In the genomic region with DNA sequence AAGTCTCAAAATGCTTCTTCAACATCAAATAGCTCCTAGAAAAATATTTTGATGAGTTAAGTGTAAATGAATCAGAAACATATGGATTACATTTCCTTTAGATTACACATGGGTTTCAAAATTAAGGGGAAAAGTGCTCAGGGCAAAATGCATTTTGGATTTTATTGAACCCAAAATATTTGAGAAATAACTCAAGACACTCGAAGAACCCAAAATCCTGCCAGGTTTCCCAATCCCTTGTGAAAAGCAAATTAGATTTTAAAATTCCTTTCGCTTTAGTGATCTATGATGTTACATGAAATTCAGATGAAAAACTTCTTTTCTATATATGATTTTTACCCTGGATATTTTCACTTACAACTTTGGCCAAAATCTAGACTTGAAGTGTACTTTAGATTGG, we compare ENCODE assay signal across 21 cellular contexts.
DNase-seq lines count a peak whose midpoint lies in the region; ATAC-seq and TF ChIP-seq lines count a peak whose summit lies in the region.
"Had no signal": no experiment of that assay in that cellular context is flagged by ENCODE, and none has a peak within 500 bp of the region (broad histone marks: within the 10 kb centered on the region; RNA-seq: fewer than 3 reads in every experiment).

No MANE protein-coding gene starts in this region.

- no peaks in the 10 kb centered on the region for H3K23me2 ChIP-seq in H9 (ENCODE audit: insufficient read length, low read depth, low read length, poor library complexity, severe bottlenecking)

- H4K8ac ChIP-seq in H9 (replicated peaks; ENCODE audit: insufficient read length, low read depth, low read length): no peak overlapping the region

- no peaks in the 10 kb centered on the region for H3K4me1 ChIP-seq in DND-41 (ENCODE audit: insufficient read depth, low read length)
- no peaks in the 10 kb centered on the region for H3K4me1 ChIP-seq in H9 (ENCODE audit: insufficient read depth, low read length)
- H3K4me1 ChIP-seq: A549, BE2C had no signal

- CTCF ChIA-PET in activated CD4-positive, alpha-beta T cell treated with anti-CD3 and anti-CD28 coated beads, Interleukin-2, amount 10 ng/mL, durations not matched to agents 7 days and 5 days (lab: Charles Lee): no interaction called here

- no peak overlapping the region for H3T11ph ChIP-seq in H9 (ENCODE audit: low read length)

- no peak overlapping the region for H4K91ac ChIP-seq in H9 (ENCODE audit: insufficient read length, low read depth, low read length)

- no peak overlapping the region for H4K5ac ChIP-seq in H9 (ENCODE audit: insufficient read length, low read depth, low read length)

- H3K4ac ChIP-seq in H9 (ENCODE audit: low read depth, low read length): no peak overlapping the region

- H3K4me2 ChIP-seq in DND-41 (ENCODE audit: insufficient read depth, low read length) (no peak overlapping the region), H9 (ENCODE audit: insufficient read depth, insufficient read length, low read length) (no peak overlapping the region)
- H3K4me2 ChIP-seq: A549, GM23338 had no signal

- H3K56ac ChIP-seq in H9 (ENCODE audit: insufficient read length, low read depth, low read length): no peak overlapping the region

- H3K23ac ChIP-seq in H9 (ENCODE audit: insufficient read length, low read depth, low read length): no peak overlapping the region

- 0 out of 7 replicates have a peak, but pooled peaks cover 0 to 2% (median 0%) of the 10 kb centered on the region in 3 experiments for H3K36me3 Mint-ChIP-seq in H9 (ENCODE audit: insufficient read depth in 1 of 3, low read depth in 3 of 3)
- H3K36me3 Mint-ChIP-seq in activated CD4-positive, alpha-beta T cell treated with anti-CD3 and anti-CD28 coated beads, Interleukin-2, amount 10 ng/mL, durations not matched to agents 7 days and 5 days (ENCODE audit: low read depth): no peaks in the 10 kb centered on the region
- H3K36me3 Mint-ChIP-seq: IgD-negative memory B cell had no signal

- H3K14ac ChIP-seq in H9 (ENCODE audit: insufficient read depth, low read length): no peak overlapping the region

- H3K4me3 Mint-ChIP-seq in H9: no peak overlapping the region
- no peak overlapping the region for H3K4me3 Mint-ChIP-seq in activated CD4-positive, alpha-beta T cell treated with anti-CD3 and anti-CD28 coated beads, Interleukin-2, amount 10 ng/mL, durations not matched to agents 7 days and 5 days
- H3K4me3 Mint-ChIP-seq: CD4-positive, alpha-beta T cell; GM23338; HFFc6; IgD-negative memory B cell had no signal

- H3K9ac ChIP-seq in DND-41 (ENCODE audit: low read depth, low read length): no peak overlapping the region
- no peak overlapping the region for H3K9ac ChIP-seq in H9 (ENCODE audit: extremely low read depth, insufficient read length, low read length)

- no peak for ATAC-seq in DND-41 (ENCODE audit: insufficient read depth, low read depth)
- ATAC-seq: A549, GM23338, HCT116, HepG2 had no signal

- no peaks in the 10 kb centered on the region for H3K79me1 ChIP-seq in H9 (ENCODE audit: insufficient read depth, low read depth, low read length, poor library complexity, severe bottlenecking)

- no peak overlapping the region for H3K4me3 ChIP-seq in AG09309 (ENCODE audit: control insufficient read depth, low read depth, low read length)
- H3K4me3 ChIP-seq in DND-41 (ENCODE audit: low read depth in 1 of 2, low read length in 2 of 2): no peak overlapping the region
- H3K4me3 ChIP-seq: A549, GM23338 had no signal

- peaks cover 3% of the 10 kb centered on the region for H3K27me3 Mint-ChIP-seq in H9 (ENCODE audit: low read depth)
- no peaks in the 10 kb centered on the region for H3K27me3 Mint-ChIP-seq in activated CD4-positive, alpha-beta T cell treated with anti-CD3 and anti-CD28 coated beads, Interleukin-2, amount 10 ng/mL, durations not matched to agents 7 days and 5 days
- H3K27me3 Mint-ChIP-seq: CD4-positive, alpha-beta T cell; IgD-negative memory B cell had no signal

- no peak overlapping the region for H2BK20ac ChIP-seq in H9 (ENCODE audit: low read depth, low read length, poor library complexity, severe bottlenecking)

- no peaks in the 10 kb centered on the region for H3K27me3 ChIP-seq in DND-41 (ENCODE audit: insufficient read depth, low read length, poor library complexity)
- no peaks in the 10 kb centered on the region for H3K27me3 ChIP-seq in H9 (ENCODE audit: insufficient read depth, low read length)
- H3K27me3 ChIP-seq: BE2C had no signal

- POLR2A ChIA-PET in activated CD4-positive, alpha-beta T cell treated with anti-CD3 and anti-CD28 coated beads, Interleukin-2, amount 10 ng/mL, durations not matched to agents 7 days and 5 days (lab: Charles Lee): no interaction called here

- no CpG with 5 or more reads among the region's 2 CpGs for WGBS in H9 (ENCODE audit: extremely low coverage, insufficient read length, low lambda C conversion rate)

- H2BK5ac ChIP-seq in H9 (ENCODE audit: insufficient read length, low read length): no peak overlapping the region

- H2BK15ac ChIP-seq in H9 (ENCODE audit: low read depth, low read length): no peak overlapping the region

- no peak overlapping the region for H2AK5ac ChIP-seq in H9 (ENCODE audit: insufficient read length, low read length)

- H3K79me2 ChIP-seq in DND-41 (ENCODE audit: insufficient read depth, low read length) (no peaks in the 10 kb centered on the region), H9 (ENCODE audit: insufficient read depth, low read length) (no peaks in the 10 kb centered on the region)

- H2BK12ac ChIP-seq in H9 (ENCODE audit: insufficient read length, low read depth, low read length): no peak overlapping the region

- H4K20me1 ChIP-seq in DND-41 (ENCODE audit: insufficient read depth, low read length) (no peaks in the 10 kb centered on the region), H9 (ENCODE audit: control insufficient read depth, insufficient read depth, insufficient read length) (no peaks in the 10 kb centered on the region)

- DNase-seq in AG09309 (ENCODE audit: low read depth) (peak; percentile 23), DND-41 (no peak), HS-5 (ENCODE audit: low read depth) (peak; percentile 34), fibroblast of peridontal ligament (ENCODE audit: extremely low read depth) (peak; percentile 85), NCI-H1417 treated with DMSO at 0.1 percent for 48 hours (lab: John Stamatoyannopoulos, UW) (no peak), H9 (no peak), NCI-H446 treated with DMSO at 0.1 percent for 48 hours (lab: John Stamatoyannopoulos, UW) (no peak)
- no peak for DNase-seq in activated CD4-positive, alpha-beta T cell treated with anti-CD3 and anti-CD28 coated beads, Interleukin-2, amount 10 ng/mL, durations not matched to agents 7 days and 5 days
- DNase-seq: BE2C; CD4-positive, alpha-beta T cell; DMS153; DMS79; HFFc6; KBM-7 had no signal

- no peaks in the 10 kb centered on the region for H3K36me3 ChIP-seq in DND-41 (ENCODE audit: insufficient read depth, low read length)
- H3K36me3 ChIP-seq: BE2C had no signal

- H3K18ac ChIP-seq in H9 (ENCODE audit: insufficient read length, low read depth, low read length): no peak overlapping the region

- H3K9me3 ChIP-seq in DND-41 (ENCODE audit: insufficient read depth, low read length, severe bottlenecking): no peaks in the 10 kb centered on the region
- no peaks in the 10 kb centered on the region for H3K9me3 ChIP-seq in H9 (ENCODE audit: control insufficient read depth, low read depth, low read length)
- H3K9me3 ChIP-seq: BE2C had no signal

- 0 out of 2 replicates have a peak overlapping the region, but pooled peaks have one; percentile 31 for H2AFZ ChIP-seq in DND-41 (ENCODE audit: low read depth, low read length)
- H2AFZ ChIP-seq in H9 (ENCODE audit: low read length): no peak overlapping the region
- H2AFZ ChIP-seq: GM23338 had no signal

- no peak for TF ChIP-seq CTCF in AG09309 (IDR thresholded peaks at IDR 0.05; ENCODE audit: control insufficient read depth, insufficient read depth, low read depth, low read length, missing control alignments)
- TF ChIP-seq CTCF in DND-41 (IDR thresholded peaks at IDR 0.05; ENCODE audit: borderline replicate concordance, extremely low read depth, low read length, poor library complexity, severe bottlenecking): no peak
- no peak for TF ChIP-seq CTCF in H9 (conservative IDR thresholded peaks at IDR 0.05)

- peaks cover 2 to 4% of the 10 kb centered on the region in 2 experiments; a peak in 2 of 5 replicates for H3K9me3 Mint-ChIP-seq in H9
- peaks cover 6% of the 10 kb centered on the region for H3K9me3 Mint-ChIP-seq in activated CD4-positive, alpha-beta T cell treated with anti-CD3 and anti-CD28 coated beads, Interleukin-2, amount 10 ng/mL, durations not matched to agents 7 days and 5 days
- H3K9me3 Mint-ChIP-seq: HFFc6 had no signal

- no peak overlapping the region for H2BK120ac ChIP-seq in H9 (ENCODE audit: low read depth, low read length, poor library complexity, severe bottlenecking)

- no peaks in the 10 kb centered on the region for H3K4me1 Mint-ChIP-seq in H9
- no peaks in the 10 kb centered on the region for H3K4me1 Mint-ChIP-seq in activated CD4-positive, alpha-beta T cell treated with anti-CD3 and anti-CD28 coated beads, Interleukin-2, amount 10 ng/mL, durations not matched to agents 7 days and 5 days
- H3K4me1 Mint-ChIP-seq: GM23338, IgD-negative memory B cell had no signal

- H3K27ac ChIP-seq in DND-41 (ENCODE audit: low read length) (no peak overlapping the region), H9 (ENCODE audit: insufficient read length, low read depth, low read length) (no peak overlapping the region)
- H3K27ac ChIP-seq: 22Rv1, A549, C4-2B had no signal

- H3K27ac Mint-ChIP-seq in H9: no peak overlapping the region
- H3K27ac Mint-ChIP-seq in activated CD4-positive, alpha-beta T cell treated with anti-CD3 and anti-CD28 coated beads, Interleukin-2, amount 10 ng/mL, durations not matched to agents 7 days and 5 days: no peak overlapping the region
- H3K27ac Mint-ChIP-seq: CD4-positive, alpha-beta T cell; GM23338; HFFc6; IgD-negative memory B cell had no signal

Comparison
In these comparisons a context has a peak if more than half of its experiments do, and no peak if none do; other contexts are left out.
1. DNase-seq: peak in AG09309 (single experiment), HS-5 (single experiment) and fibroblast of peridontal ligament (single experiment); none in DND-41 (single experiment), NCI-H1417 treated with DMSO at 0.1 percent for 48 hours (single experiment), H9 (single experiment), activated CD4-positive, alpha-beta T cell treated with anti-CD3 and anti-CD28 coated beads, Interleukin-2, amount 10 ng/mL, durations not matched to agents 7 days and 5 days (single experiment) and NCI-H446 treated with DMSO at 0.1 percent for 48 hours (single experiment).